In genomic region chr6:35757461-35758123, GRCh38 we compare ENCODE assay signal across 8 cellular contexts. TPM values are rescaled to one million over a fixed set of nuclear protein-coding genes. Genes with fewer than 3 reads are reported as not detected.
DNase-seq lines count a peak whose midpoint lies in the region; TF ChIP-seq lines count a peak whose summit lies in the region.

No MANE protein-coding gene starts in this region.

- no peaks in the 10 kb centered on the region for H3K36me3 ChIP-seq in mammary epithelial cell (ENCODE audit: insufficient read depth, low read length)
- H3K36me3 ChIP-seq in parathyroid adenoma (ENCODE audit: control insufficient read depth, insufficient read depth, low read length), result no peaks in the 10 kb centered on the region
- H3K36me3 ChIP-seq in uterus, result no peaks in the 10 kb centered on the region

- no peaks in the 10 kb centered on the region for H3K9me3 ChIP-seq in mammary epithelial cell (replicated peaks; ENCODE audit: insufficient read depth, low read length)
- no peaks in the 10 kb centered on the region for H3K9me3 ChIP-seq in parathyroid adenoma (ENCODE audit: control insufficient read depth, low read length)
- H3K9me3 ChIP-seq in uterus, result no peaks in the 10 kb centered on the region

- H2AFZ ChIP-seq in mammary epithelial cell (ENCODE audit: low read depth, low read length), result no peak overlapping the region
- no peak overlapping the region for H2AFZ ChIP-seq in parathyroid adenoma

- H3K4me3 ChIP-seq in mammary epithelial cell (replicated peaks in 1 of 3; ENCODE audit: insufficient read depth in 1 of 3, low read depth in 2 of 3, low read length in 3 of 3) (no peak overlapping the region), parathyroid adenoma (ENCODE audit: low read depth, low read length) (no peak overlapping the region), uterus (no peak overlapping the region)

- H3K4me2 ChIP-seq in mammary epithelial cell (ENCODE audit: insufficient read depth, low read depth, low read length) (no peak overlapping the region), parathyroid adenoma (ENCODE audit: low read length) (no peak overlapping the region)

- DNase-seq in SIG-M5 treated with dmso at 0.1 percent for 504 hours (lab: John Stamatoyannopoulos, UW; ENCODE audit: unreplicated experiment), result peak; percentile 37
- no peak for DNase-seq in SIG-M5 (lab: John Stamatoyannopoulos, UW)
- peak; percentile 74 for DNase-seq in NAMALWA (ENCODE audit: low spot score)
- DNase-seq in mammary epithelial cell, result no peak
- DNase-seq in stimulated activated naive CD4-positive, alpha-beta T cell (lab: John Stamatoyannopoulos, UW), result no peak
- DNase-seq in cerebellar nuclear complex (lab: John Stamatoyannopoulos, UW), result no peak
- DNase-seq in uterus, result no peak

- H3K27ac ChIP-seq in mammary epithelial cell (ENCODE audit: insufficient read depth, low read depth, low read length) (no peak overlapping the region), parathyroid adenoma (no peak overlapping the region), uterus (no peak overlapping the region)

- H3K9ac ChIP-seq in mammary epithelial cell (ENCODE audit: insufficient read depth, low read length), result no peak overlapping the region
- H3K9ac ChIP-seq in parathyroid adenoma, result no peak overlapping the region

- TF ChIP-seq POLR2A in uterus (IDR thresholded peaks at IDR 0.05), result no peak

- in situ Hi-C loops in mammary epithelial cell (cut with MboI; ENCODE audit: low sequenced_read_pairs in 2 of 2), result no loop called here

- no TSS peak for BruUV-seq in mammary epithelial cell (replicated peaks; lab: Mats Ljungman, UMichigan)

- intact Hi-C loops in mammary epithelial cell (cut with micrococcal nuclease), result loop anchor here (5.0 kb wide), 2 partner anchors 235 to 340 kb away; no protein-coding TSS in a partner anchor
- intact Hi-C loops in uterus (cut with DNase I; ENCODE audit: low total_unique reads), result no loop called here

- dilution Hi-C loops in mammary epithelial cell (cut with HindIII; ENCODE audit: low sequenced_read_pairs), result no loop called here

- H3K79me2 ChIP-seq in mammary epithelial cell (ENCODE audit: insufficient read depth, low read length), result no peaks in the 10 kb centered on the region
- H3K79me2 ChIP-seq in parathyroid adenoma, result no peaks in the 10 kb centered on the region

- TF ChIP-seq CTCF in mammary epithelial cell (conservative IDR thresholded peaks at IDR 0.05 in 1 of 2, IDR thresholded peaks at IDR 0.05 in 1 of 2; ENCODE audit: extremely low read depth in 1 of 2, insufficient read depth in 1 of 2, low read depth in 1 of 2, low read length in 2 of 2) (peak; percentile 35 to 48), parathyroid adenoma (IDR thresholded peaks at IDR 0.05) (peak; percentile 7), uterus (IDR thresholded peaks at IDR 0.05) (no peak)

- H4K20me1 ChIP-seq in mammary epithelial cell (ENCODE audit: insufficient read depth, low read length), result no peaks in the 10 kb centered on the region

- no peaks in the 10 kb centered on the region for H3K27me3 ChIP-seq in mammary epithelial cell (ENCODE audit: insufficient read depth, low read length)
- no peaks in the 10 kb centered on the region for H3K27me3 ChIP-seq in parathyroid adenoma (ENCODE audit: control insufficient read depth, insufficient read depth, low read length)
- peaks cover 0 to 8% of the 10 kb centered on the region in 2 donors for H3K27me3 ChIP-seq in uterus

- CTCF ChIA-PET in mammary epithelial cell (lab: Charles Lee; ENCODE audit: low non-redundant PET), result no interaction called here

- 59% methylated on average over 10 of the region's 10 CpGs for WGBS in mammary epithelial cell (ENCODE audit: low coverage, missing lambda C conversion rate)

- H3K4me1 ChIP-seq in mammary epithelial cell (ENCODE audit: insufficient read depth, low read length) (no peaks in the 10 kb centered on the region), parathyroid adenoma (no peaks in the 10 kb centered on the region), uterus (no peaks in the 10 kb centered on the region)

RNA-seq across cellular contexts. Expression of gene CLPSL2, which starts 18.8 kb away (rescaled TPM):
- not detected for total RNA-seq in mammary epithelial cell
- polyA plus RNA-seq in mammary epithelial cell, result not detected
- polyA minus RNA-seq in mammary epithelial cell, result not detected
- not detected for total RNA-seq in uterus

RNA-seq across cellular contexts. Expression of gene ARMC12, which starts 20.8 kb away (rescaled TPM):
- total RNA-seq in mammary epithelial cell (under 1 TPM in 1 of 2 donors, not detected in 1; 0.73 TPM), uterus (1 to 10 TPM in 2 of 4 donors, not detected in 2; 1.6 TPM)
- polyA plus RNA-seq in mammary epithelial cell, result 0.32 TPM
- not detected for polyA minus RNA-seq in mammary epithelial cell

RNA-seq across cellular contexts. Expression of gene CLPSL1, which starts 23.2 kb away (rescaled TPM):
- total RNA-seq in mammary epithelial cell, result not detected
- not detected for polyA plus RNA-seq in mammary epithelial cell
- polyA minus RNA-seq in mammary epithelial cell, result not detected
- total RNA-seq in uterus, result not detected

RNA-seq across cellular contexts. Expression of gene CLPS, which starts 39.5 kb away (rescaled TPM):
- total RNA-seq in mammary epithelial cell, result not detected
- polyA plus RNA-seq in mammary epithelial cell, result not detected
- polyA minus RNA-seq in mammary epithelial cell, result not detected
- not detected for total RNA-seq in uterus

RNA-seq across cellular contexts. Expression of gene LHFPL5, which starts 47.6 kb away (rescaled TPM):
- total RNA-seq in mammary epithelial cell (not detected), uterus (not detected)
- polyA plus RNA-seq in mammary epithelial cell, result not detected
- not detected for polyA minus RNA-seq in mammary epithelial cell

Comparison
In these comparisons a context has a peak if more than half of its experiments do, and no peak if none do; other contexts are left out.
1. DNase-seq: peak in SIG-M5 treated with dmso at 0.1 percent for 504 hours (single experiment) and NAMALWA (single experiment); none in SIG-M5 (single experiment), mammary epithelial cell (single experiment), stimulated activated naive CD4-positive, alpha-beta T cell (0 of 6), cerebellar nuclear complex (0 of 2) and uterus (0 of 2).
2. CTCF ChIP-seq: peak in mammary epithelial cell (2 of 2) and parathyroid adenoma (single experiment); none in uterus (0 of 4).